In genomic region chr2:43609304-43609883, GRCh38 we compare ENCODE assay signal across 8 cellular contexts. TPM values are rescaled to one million over a fixed set of nuclear protein-coding genes. Genes with fewer than 3 reads are reported as not detected.
DNase-seq lines count a peak whose midpoint lies in the region; ATAC-seq and TF ChIP-seq lines count a peak whose summit lies in the region.

No MANE protein-coding gene starts in this region.

- TF ChIP-seq POLR2A in right lobe of liver (IDR thresholded peaks at IDR 0.05) (no peak), upper lobe of left lung (IDR thresholded peaks at IDR 0.05) (no peak)

- H3K4me3 ChIP-seq in GM06990 (replicated peaks; ENCODE audit: low read depth, low read length) (no peak overlapping the region), LNCaP clone FGC (ENCODE audit: low read depth, low read length) (no peak overlapping the region), right lobe of liver (no peak overlapping the region), upper lobe of left lung (no peak overlapping the region)

- H3K27me3 ChIP-seq in GM06990 (replicated peaks; ENCODE audit: control insufficient read depth, insufficient read depth, low read length), result no peaks in the 10 kb centered on the region
- H3K27me3 ChIP-seq in right lobe of liver, result no peaks in the 10 kb centered on the region
- H3K27me3 ChIP-seq in upper lobe of left lung, result no peaks in the 10 kb centered on the region

- H3K4me1 ChIP-seq in right lobe of liver, result peaks cover 0 to 4% (median 0%) of the 10 kb centered on the region in 4 donors
- peaks cover 0 to 13% (median 0%) of the 10 kb centered on the region in 4 donors for H3K4me1 ChIP-seq in upper lobe of left lung

- DNase-seq in AG08396 (ENCODE audit: low spot score) (peak; percentile 49), GM06990 (ENCODE audit: extremely low read depth, insufficient read length) (no peak), LNCaP clone FGC (ENCODE audit: low read depth) (no peak), SKM-1 treated with dmso at 0.1 percent for 144 hours (lab: John Stamatoyannopoulos, UW; ENCODE audit: unreplicated experiment) (peak; percentile 22), dedifferentiated amniotic fluid mesenchymal stem cell (ENCODE audit: extremely low spot score) (peak; percentile 63), right lobe of liver (peak in 1 of 3 donors; percentile 52), upper lobe of left lung (no peak), posterior vena cava (ENCODE audit: low spot score) (no peak)

- ATAC-seq in right lobe of liver (peak; percentile 87 to 92 (median 88)), upper lobe of left lung (ENCODE audit: low FRiP score in 2 of 2) (peak; percentile 76 to 77)

- TF ChIP-seq EP300 in upper lobe of left lung (IDR thresholded peaks at IDR 0.05), result no peak

- no peaks in the 10 kb centered on the region for H3K36me3 ChIP-seq in GM06990 (ENCODE audit: control insufficient read depth, insufficient read depth, low read length)
- no peaks in the 10 kb centered on the region for H3K36me3 ChIP-seq in right lobe of liver
- no peaks in the 10 kb centered on the region for H3K36me3 ChIP-seq in upper lobe of left lung

- intact Hi-C loops in right lobe of liver (cut with DNase I), result no loop called here
- intact Hi-C loops in posterior vena cava (cut with DNase I), result no loop called here

- H3K27ac ChIP-seq in right lobe of liver (no peak overlapping the region), upper lobe of left lung (no peak overlapping the region)

- H3K9me3 ChIP-seq in right lobe of liver, result no peaks in the 10 kb centered on the region
- H3K9me3 ChIP-seq in upper lobe of left lung, result no peaks in the 10 kb centered on the region

- peak; percentile 55 for TF ChIP-seq CTCF in GM06990 (IDR thresholded peaks at IDR 0.05; ENCODE audit: insufficient read depth, low read length, poor library complexity, severe bottlenecking)
- TF ChIP-seq CTCF in LNCaP clone FGC (IDR thresholded peaks at IDR 0.05; ENCODE audit: control insufficient read depth, extremely low read depth, insufficient read depth), result peak; percentile 56
- TF ChIP-seq CTCF in right lobe of liver (IDR thresholded peaks at IDR 0.05), result peak; percentile 60 to 75 (median 68)
- TF ChIP-seq CTCF in upper lobe of left lung (IDR thresholded peaks at IDR 0.05), result peak; percentile 33 to 70 (median 61)

- 23% methylated on average over 4 of the region's 4 CpGs for WGBS in right lobe of liver (ENCODE audit: insufficient coverage, low coverage, low lambda C conversion rate, missing lambda C conversion rate)
- 5 to 28% methylated on average over 4 of the region's 4 CpGs for WGBS in upper lobe of left lung, 2 donors

RNA-seq across cellular contexts. Expression of gene THADA, which starts 13.6 kb away (rescaled TPM):
- total RNA-seq in right lobe of liver, result 10 to 100 TPM; 12.2 to 21.6 (median 14.0) TPM
- 10 to 100 TPM; 23.6 to 57.5 (median 37.3) TPM for total RNA-seq in upper lobe of left lung
- 10 to 100 TPM; 29.9 to 30.7 TPM for total RNA-seq in posterior vena cava

RNA-seq across cellular contexts. Expression of gene PLEKHH2, which starts 27.7 kb away (rescaled TPM):
- total RNA-seq in right lobe of liver (1 to 10 TPM in 5 of 6 experiments, under 1 TPM in 1; 0.75 to 2.0 (median 1.3) TPM), upper lobe of left lung (100 to 1,000 TPM in 1 of 6 donors, 10 to 100 TPM in 5; 32.2 to 273 (median 39.2) TPM), posterior vena cava (10 to 100 TPM; 19.9 to 22.8 TPM)

Comparison
In these comparisons a context has a peak if more than half of its experiments do, and no peak if none do; other contexts are left out.
1. DNase-seq: peak in AG08396 (single experiment), SKM-1 treated with dmso at 0.1 percent for 144 hours (single experiment) and dedifferentiated amniotic fluid mesenchymal stem cell (single experiment); none in GM06990 (single experiment), LNCaP clone FGC (single experiment), upper lobe of left lung (0 of 2) and posterior vena cava (single experiment).
2. RNA of gene PLEKHH2, which starts 27.7 kb away (total RNA-seq): 32.2 to 273 TPM in upper lobe of left lung and 19.9 to 22.8 TPM in posterior vena cava; 0.75 to 2.0 TPM in right lobe of liver; every median in the first group is over 4 times any median in the second.
3. Peak in every context shown above with its lines, with median percentiles within 50 percentile points of each other: CTCF ChIP-seq.